1 cellular context compared by ENCODE assay signal in the genomic region with DNA sequence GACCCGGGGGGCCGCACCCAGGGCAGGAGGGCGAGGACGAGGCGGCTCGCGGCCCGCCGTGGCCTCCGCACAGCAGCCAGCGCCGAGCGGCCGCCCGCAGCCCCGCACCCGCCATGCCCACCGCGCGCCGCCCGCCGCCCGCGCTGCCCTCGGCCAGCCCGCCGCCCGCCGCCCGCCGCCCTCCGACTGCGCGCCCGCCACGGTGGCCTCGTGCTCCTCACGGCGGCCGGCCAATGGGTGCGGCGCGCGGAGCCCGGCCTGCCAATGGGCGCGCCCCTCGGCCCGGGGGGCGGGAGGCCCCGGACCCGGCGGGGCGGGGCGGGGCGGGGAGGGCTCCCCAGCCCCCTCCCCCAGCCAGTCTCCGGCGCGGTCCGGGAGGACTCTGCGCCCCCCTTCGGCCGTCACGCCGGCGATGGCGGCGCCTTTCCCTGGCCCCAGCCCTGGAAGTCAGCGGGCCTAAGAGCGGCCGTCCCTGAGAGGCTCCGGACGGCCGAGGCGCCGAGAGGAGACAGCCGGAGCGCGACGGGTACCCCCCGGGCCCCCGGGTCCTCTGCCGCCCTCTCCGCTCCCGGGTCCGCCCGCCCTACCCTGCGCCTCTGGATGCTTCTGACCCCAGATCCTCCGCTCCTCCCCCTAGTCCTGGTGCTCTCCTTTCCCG.
A peak's percentile ranks its signal among the peaks of the same experiment; 100 is the strongest.
TF ChIP-seq lines count a peak whose summit lies in the region.

A gene (minus strand): TSS at position 235 of the 658 bp plus-strand sequence. CDS start 120 bp downstream, at position 115.

TF ChIP-seq in GM12878, 131 proteins besides CTCF, POLR2A, EP300 and RAD21 (continued from another document):
- TF ChIP-seq NR2C2 (IDR thresholded peaks at IDR 0.05; ENCODE audit: borderline replicate concordance, control insufficient read depth, insufficient read length, low read depth) (no peak), RB1 (IDR thresholded peaks at IDR 0.05; ENCODE audit: borderline replicate concordance) (peak; percentile 35; the same call in 1 of the 2 replicates), RBBP5 (conservative IDR thresholded peaks at IDR 0.05) (no peak), CBX5 (IDR thresholded peaks at IDR 0.05; ENCODE audit: low read depth) (no peak), SIN3A (IDR thresholded peaks at IDR 0.05; ENCODE audit: low read depth, low read length) (no peak), NFXL1 (IDR thresholded peaks at IDR 0.05; ENCODE audit: borderline replicate concordance) (no peak), EGR1 (IDR thresholded peaks at IDR 0.05; ENCODE audit: borderline replicate concordance in 1 of 2, low read depth in 2 of 2, low read length in 2 of 2) (0 out of 3 replicates have a peak, but pooled peaks of 1 of the 2 experiments have one; percentile 37), FOXK2 (IDR thresholded peaks at IDR 0.05) (no peak), BHLHE40 (IDR thresholded peaks at IDR 0.05; ENCODE audit: borderline replicate concordance in 1 of 2, low read depth in 2 of 2, low read length in 1 of 2) (peak in 1 of 2 experiments; percentile 33; a peak in 1 of 4 replicates), RFX5 (IDR thresholded peaks at IDR 0.05; ENCODE audit: low read depth, low read length) (no peak), MTA2 (IDR thresholded peaks at IDR 0.05; ENCODE audit: low read depth) (no peak), SMARCA5 (IDR thresholded peaks at IDR 0.05) (peak; percentile 1; the same call in 1 of the 2 replicates), NBN (IDR thresholded peaks at IDR 0.05) (no peak), TAF1 (IDR thresholded peaks at IDR 0.05; ENCODE audit: borderline replicate concordance, low read depth, low read length) (peak; percentile 29; the same call in 1 of the 2 replicates), RUNX3 (IDR thresholded peaks at IDR 0.05; ENCODE audit: low read length) (no peak), CREM (IDR thresholded peaks at IDR 0.05; ENCODE audit: low read depth) (no peak), TCF7 (IDR thresholded peaks at IDR 0.05; ENCODE audit: borderline replicate concordance) (no peak), HDGF (IDR thresholded peaks at IDR 0.05) (no peak), SPI1 (IDR thresholded peaks at IDR 0.05; ENCODE audit: borderline replicate concordance, insufficient read depth, low read depth, low read length) (no peak), BRCA1 (IDR thresholded peaks at IDR 0.05; ENCODE audit: low read depth, low read length) (no peak), MXI1 (IDR thresholded peaks at IDR 0.05; ENCODE audit: low read depth, low read length) (no peak), YY1 (IDR thresholded peaks at IDR 0.05; ENCODE audit: low read depth, low read length) (peak; percentile 78; the same call in 1 of the 2 replicates), TCF12 (IDR thresholded peaks at IDR 0.05; ENCODE audit: low read depth, low read length) (0 out of 2 replicates have a peak, but pooled peaks have one; percentile 14), SUPT20H (IDR thresholded peaks at IDR 0.05; ENCODE audit: borderline replicate concordance, control insufficient read depth, low read depth, low read length) (no peak)
- TF ChIP-seq, protein P1, sequence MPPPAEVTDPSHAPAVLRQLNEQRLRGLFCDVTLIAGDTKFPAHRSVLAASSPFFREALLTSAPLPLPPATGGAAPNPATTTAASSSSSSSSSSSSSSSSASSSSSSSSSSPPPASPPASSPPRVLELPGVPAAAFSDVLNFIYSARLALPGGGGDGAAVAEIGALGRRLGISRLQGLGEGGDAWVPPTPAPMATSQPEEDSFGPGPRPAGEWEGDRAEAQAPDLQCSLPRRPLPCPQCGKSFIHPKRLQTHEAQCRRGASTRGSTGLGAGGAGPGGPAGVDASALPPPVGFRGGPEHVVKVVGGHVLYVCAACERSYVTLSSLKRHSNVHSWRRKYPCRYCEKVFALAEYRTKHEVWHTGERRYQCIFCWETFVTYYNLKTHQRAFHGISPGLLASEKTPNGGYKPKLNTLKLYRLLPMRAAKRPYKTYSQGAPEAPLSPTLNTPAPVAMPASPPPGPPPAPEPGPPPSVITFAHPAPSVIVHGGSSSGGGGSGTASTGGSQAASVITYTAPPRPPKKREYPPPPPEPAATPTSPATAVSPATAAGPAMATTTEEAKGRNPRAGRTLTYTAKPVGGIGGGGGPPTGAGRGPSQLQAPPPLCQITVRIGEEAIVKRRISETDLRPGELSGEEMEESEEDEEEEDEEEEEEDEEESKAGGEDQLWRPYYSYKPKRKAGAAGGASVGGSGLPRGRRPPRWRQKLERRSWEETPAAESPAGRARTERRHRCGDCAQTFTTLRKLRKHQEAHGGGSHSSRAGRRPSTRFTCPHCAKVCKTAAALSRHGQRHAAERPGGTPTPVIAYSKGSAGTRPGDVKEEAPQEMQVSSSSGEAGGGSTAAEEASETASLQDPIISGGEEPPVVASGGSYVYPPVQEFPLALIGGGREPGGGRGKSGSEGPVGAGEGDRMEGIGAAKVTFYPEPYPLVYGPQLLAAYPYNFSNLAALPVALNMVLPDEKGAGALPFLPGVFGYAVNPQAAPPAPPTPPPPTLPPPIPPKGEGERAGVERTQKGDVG (CRISPR knock-in tag; IDR thresholded peaks at IDR 0.05): no peak
- TF ChIP-seq, protein P2, sequence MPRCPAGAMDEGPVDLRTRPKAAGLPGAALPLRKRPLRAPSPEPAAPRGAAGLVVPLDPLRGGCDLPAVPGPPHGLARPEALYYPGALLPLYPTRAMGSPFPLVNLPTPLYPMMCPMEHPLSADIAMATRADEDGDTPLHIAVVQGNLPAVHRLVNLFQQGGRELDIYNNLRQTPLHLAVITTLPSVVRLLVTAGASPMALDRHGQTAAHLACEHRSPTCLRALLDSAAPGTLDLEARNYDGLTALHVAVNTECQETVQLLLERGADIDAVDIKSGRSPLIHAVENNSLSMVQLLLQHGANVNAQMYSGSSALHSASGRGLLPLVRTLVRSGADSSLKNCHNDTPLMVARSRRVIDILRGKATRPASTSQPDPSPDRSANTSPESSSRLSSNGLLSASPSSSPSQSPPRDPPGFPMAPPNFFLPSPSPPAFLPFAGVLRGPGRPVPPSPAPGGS (IDR thresholded peaks at IDR 0.05; ENCODE audit: borderline replicate concordance, insufficient read depth, low read depth, low read length, poor library complexity, severe bottlenecking): no peak
- TF ChIP-seq, protein P3, sequence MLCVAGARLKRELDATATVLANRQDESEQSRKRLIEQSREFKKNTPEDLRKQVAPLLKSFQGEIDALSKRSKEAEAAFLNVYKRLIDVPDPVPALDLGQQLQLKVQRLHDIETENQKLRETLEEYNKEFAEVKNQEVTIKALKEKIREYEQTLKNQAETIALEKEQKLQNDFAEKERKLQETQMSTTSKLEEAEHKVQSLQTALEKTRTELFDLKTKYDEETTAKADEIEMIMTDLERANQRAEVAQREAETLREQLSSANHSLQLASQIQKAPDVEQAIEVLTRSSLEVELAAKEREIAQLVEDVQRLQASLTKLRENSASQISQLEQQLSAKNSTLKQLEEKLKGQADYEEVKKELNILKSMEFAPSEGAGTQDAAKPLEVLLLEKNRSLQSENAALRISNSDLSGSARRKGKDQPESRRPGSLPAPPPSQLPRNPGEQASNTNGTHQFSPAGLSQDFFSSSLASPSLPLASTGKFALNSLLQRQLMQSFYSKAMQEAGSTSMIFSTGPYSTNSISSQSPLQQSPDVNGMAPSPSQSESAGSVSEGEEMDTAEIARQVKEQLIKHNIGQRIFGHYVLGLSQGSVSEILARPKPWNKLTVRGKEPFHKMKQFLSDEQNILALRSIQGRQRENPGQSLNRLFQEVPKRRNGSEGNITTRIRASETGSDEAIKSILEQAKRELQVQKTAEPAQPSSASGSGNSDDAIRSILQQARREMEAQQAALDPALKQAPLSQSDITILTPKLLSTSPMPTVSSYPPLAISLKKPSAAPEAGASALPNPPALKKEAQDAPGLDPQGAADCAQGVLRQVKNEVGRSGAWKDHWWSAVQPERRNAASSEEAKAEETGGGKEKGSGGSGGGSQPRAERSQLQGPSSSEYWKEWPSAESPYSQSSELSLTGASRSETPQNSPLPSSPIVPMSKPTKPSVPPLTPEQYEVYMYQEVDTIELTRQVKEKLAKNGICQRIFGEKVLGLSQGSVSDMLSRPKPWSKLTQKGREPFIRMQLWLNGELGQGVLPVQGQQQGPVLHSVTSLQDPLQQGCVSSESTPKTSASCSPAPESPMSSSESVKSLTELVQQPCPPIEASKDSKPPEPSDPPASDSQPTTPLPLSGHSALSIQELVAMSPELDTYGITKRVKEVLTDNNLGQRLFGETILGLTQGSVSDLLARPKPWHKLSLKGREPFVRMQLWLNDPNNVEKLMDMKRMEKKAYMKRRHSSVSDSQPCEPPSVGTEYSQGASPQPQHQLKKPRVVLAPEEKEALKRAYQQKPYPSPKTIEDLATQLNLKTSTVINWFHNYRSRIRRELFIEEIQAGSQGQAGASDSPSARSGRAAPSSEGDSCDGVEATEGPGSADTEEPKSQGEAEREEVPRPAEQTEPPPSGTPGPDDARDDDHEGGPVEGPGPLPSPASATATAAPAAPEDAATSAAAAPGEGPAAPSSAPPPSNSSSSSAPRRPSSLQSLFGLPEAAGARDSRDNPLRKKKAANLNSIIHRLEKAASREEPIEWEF (IDR thresholded peaks at IDR 0.05; ENCODE audit: insufficient replicate concordance, low read depth, low read length): no peak
- TF ChIP-seq, protein P4, sequence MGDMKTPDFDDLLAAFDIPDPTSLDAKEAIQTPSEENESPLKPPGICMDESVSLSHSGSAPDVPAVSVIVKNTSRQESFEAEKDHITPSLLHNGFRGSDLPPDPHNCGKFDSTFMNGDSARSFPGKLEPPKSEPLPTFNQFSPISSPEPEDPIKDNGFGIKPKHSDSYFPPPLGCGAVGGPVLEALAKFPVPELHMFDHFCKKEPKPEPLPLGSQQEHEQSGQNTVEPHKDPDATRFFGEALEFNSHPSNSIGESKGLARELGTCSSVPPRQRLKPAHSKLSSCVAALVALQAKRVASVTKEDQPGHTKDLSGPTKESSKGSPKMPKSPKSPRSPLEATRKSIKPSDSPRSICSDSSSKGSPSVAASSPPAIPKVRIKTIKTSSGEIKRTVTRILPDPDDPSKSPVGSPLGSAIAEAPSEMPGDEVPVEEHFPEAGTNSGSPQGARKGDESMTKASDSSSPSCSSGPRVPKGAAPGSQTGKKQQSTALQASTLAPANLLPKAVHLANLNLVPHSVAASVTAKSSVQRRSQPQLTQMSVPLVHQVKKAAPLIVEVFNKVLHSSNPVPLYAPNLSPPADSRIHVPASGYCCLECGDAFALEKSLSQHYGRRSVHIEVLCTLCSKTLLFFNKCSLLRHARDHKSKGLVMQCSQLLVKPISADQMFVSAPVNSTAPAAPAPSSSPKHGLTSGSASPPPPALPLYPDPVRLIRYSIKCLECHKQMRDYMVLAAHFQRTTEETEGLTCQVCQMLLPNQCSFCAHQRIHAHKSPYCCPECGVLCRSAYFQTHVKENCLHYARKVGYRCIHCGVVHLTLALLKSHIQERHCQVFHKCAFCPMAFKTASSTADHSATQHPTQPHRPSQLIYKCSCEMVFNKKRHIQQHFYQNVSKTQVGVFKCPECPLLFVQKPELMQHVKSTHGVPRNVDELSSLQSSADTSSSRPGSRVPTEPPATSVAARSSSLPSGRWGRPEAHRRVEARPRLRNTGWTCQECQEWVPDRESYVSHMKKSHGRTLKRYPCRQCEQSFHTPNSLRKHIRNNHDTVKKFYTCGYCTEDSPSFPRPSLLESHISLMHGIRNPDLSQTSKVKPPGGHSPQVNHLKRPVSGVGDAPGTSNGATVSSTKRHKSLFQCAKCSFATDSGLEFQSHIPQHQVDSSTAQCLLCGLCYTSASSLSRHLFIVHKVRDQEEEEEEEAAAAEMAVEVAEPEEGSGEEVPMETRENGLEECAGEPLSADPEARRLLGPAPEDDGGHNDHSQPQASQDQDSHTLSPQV (IDR thresholded peaks at IDR 0.05): no peak
- TF ChIP-seq, protein P5, sequence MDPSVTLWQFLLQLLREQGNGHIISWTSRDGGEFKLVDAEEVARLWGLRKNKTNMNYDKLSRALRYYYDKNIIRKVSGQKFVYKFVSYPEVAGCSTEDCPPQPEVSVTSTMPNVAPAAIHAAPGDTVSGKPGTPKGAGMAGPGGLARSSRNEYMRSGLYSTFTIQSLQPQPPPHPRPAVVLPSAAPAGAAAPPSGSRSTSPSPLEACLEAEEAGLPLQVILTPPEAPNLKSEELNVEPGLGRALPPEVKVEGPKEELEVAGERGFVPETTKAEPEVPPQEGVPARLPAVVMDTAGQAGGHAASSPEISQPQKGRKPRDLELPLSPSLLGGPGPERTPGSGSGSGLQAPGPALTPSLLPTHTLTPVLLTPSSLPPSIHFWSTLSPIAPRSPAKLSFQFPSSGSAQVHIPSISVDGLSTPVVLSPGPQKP (IDR thresholded peaks at IDR 0.05; ENCODE audit: low read depth, low read length): no peak
- TF ChIP-seq, protein P6, sequence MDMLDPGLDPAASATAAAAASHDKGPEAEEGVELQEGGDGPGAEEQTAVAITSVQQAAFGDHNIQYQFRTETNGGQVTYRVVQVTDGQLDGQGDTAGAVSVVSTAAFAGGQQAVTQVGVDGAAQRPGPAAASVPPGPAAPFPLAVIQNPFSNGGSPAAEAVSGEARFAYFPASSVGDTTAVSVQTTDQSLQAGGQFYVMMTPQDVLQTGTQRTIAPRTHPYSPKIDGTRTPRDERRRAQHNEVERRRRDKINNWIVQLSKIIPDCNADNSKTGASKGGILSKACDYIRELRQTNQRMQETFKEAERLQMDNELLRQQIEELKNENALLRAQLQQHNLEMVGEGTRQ (IDR thresholded peaks at IDR 0.05; ENCODE audit: borderline replicate concordance, low read depth, low read length): no peak
